In genomic region chr22:38034884-38035529, GRCh38 we compare ENCODE assay signal across 14 cellular contexts. TPM values are rescaled to one million over a fixed set of nuclear protein-coding genes. Genes with fewer than 3 reads are reported as not detected.
A peak's percentile ranks its signal among the peaks of the same experiment; 100 is the strongest.
DNase-seq lines count a peak whose midpoint lies in the region; ATAC-seq, FAIRE-seq and TF ChIP-seq lines count a peak whose summit lies in the region.
"Had no signal": no experiment of that assay in that cellular context is flagged by ENCODE, and none has a peak within 500 bp of the region (broad histone marks: within the 10 kb centered on the region; RNA-seq: fewer than 3 reads in every experiment).

No MANE protein-coding gene starts in this region.

- H3K9me3 ChIP-seq in HUES48 (ENCODE audit: control insufficient read depth, insufficient read depth, low read length) = no peaks in the 10 kb centered on the region
- no peaks in the 10 kb centered on the region for H3K9me3 ChIP-seq in GM12878 (replicated peaks; ENCODE audit: control insufficient read depth, insufficient read depth, low read length)
- H3K9me3 ChIP-seq in right lobe of liver = no peaks in the 10 kb centered on the region

- BruUV-seq in GM12878 (replicated peaks; lab: Mats Ljungman, UMichigan) = no TSS peak

- no peaks in the 10 kb centered on the region for H4K20me1 ChIP-seq in GM12878 (ENCODE audit: control insufficient read depth, insufficient read depth)

- RAD21 ChIA-PET in GM12878 (lab: Charles Lee; ENCODE audit: unreplicated experiment) = interaction anchor here (0.6 to 1.3 kb wide), 2 partner anchors 17 to 262 kb away, joined by 4 to 9 read pairs; no protein-coding TSS in a partner anchor

- DNase-seq in GM12878 (ENCODE audit: low read depth, low spot score) = no peak
- DNase-seq in right lobe of liver = peak in 2 of 3 donors; percentile 7 to 28
- no peak for DNase-seq in Kasumi-1 (lab: John Stamatoyannopoulos, UW)
- DNase-seq in ecto neural progenitor cell (ENCODE audit: low spot score) = no peak
- no peak for DNase-seq in NCI-H526 treated with DMSO at 0.1 percent for 48 hours (lab: John Stamatoyannopoulos, UW)
- DNase-seq: CD4-positive, alpha-beta T cell had no signal

- no peak for TF ChIP-seq CTCF in GM12878 (IDR thresholded peaks at IDR 0.05 in 2 of 3, conservative IDR thresholded peaks at IDR 0.05 in 1 of 3; ENCODE audit: control insufficient read depth in 2 of 3, extremely low read depth in 1 of 3, insufficient read depth in 1 of 3, low read depth in 3 of 3, low read length in 3 of 3)
- no peak for TF ChIP-seq CTCF in right lobe of liver (IDR thresholded peaks at IDR 0.05)

- no peak overlapping the region for H3K4me3 ChIP-seq in HUES48 (ENCODE audit: low read depth, low read length)
- no peak overlapping the region for H3K4me3 ChIP-seq in GM12878
- H3K4me3 ChIP-seq in right lobe of liver = no peak overlapping the region

- SMC1A ChIA-PET in GM12878 (lab: Charles Lee; ENCODE audit: uncharacterized antibody, unreplicated experiment) = interaction anchor here (0.7 kb wide), 1 partner anchor 39 kb away, joined by 3 read pairs; no protein-coding TSS in a partner anchor

- no peak for FAIRE-seq in GM12878 (lab: Jason Lieb, UNC)
- FAIRE-seq: G401.6 had no signal

- H3K27ac ChIP-seq in HUES48 (ENCODE audit: low read depth, low read length) (peak overlapping the region; percentile 83), GM12878 (ENCODE audit: control insufficient read depth, insufficient read depth) (no peak overlapping the region), right lobe of liver (peak overlapping the region in 1 of 3 donors; percentile 43), temporal lobe (ENCODE audit: low read depth, low read length) (peak overlapping the region; percentile 100)
- H3K27ac ChIP-seq: KMS-11 had no signal

- no peaks in the 10 kb centered on the region for H3K79me2 ChIP-seq in GM12878 (ENCODE audit: control insufficient read depth, insufficient read depth, low read length)

- no peak for TF ChIP-seq RAD21 in GM12878 (IDR thresholded peaks at IDR 0.05; ENCODE audit: insufficient read depth, low read depth, low read length)

- CTCF ChIA-PET in GM12878 (lab: Yijun Ruan, JAX) = interaction anchor here (0.9 to 1.9 kb wide), 2 partner anchors 17 to 69 kb away, joined by 3 to 10 read pairs; no protein-coding TSS in a partner anchor

- POLR2A ChIA-PET in GM12878 (lab: Charles Lee) = no interaction called here

- WGBS in GM12878 (ENCODE audit: insufficient coverage, insufficient replicate concordance, low lambda C conversion rate, missing lambda C conversion rate) = 45% methylated on average over 9 of the region's 11 CpGs
- WGBS in right lobe of liver (ENCODE audit: insufficient coverage, low coverage, low lambda C conversion rate, missing lambda C conversion rate) = 100% methylated on average over 1 of the region's 11 CpGs

- H3K4me2 ChIP-seq in GM12878 (ENCODE audit: control insufficient read depth, insufficient read depth) = no peak overlapping the region
- H3K4me2 ChIP-seq: KMS-11 had no signal

- H3K9ac ChIP-seq in HUES48 (ENCODE audit: low read depth, low read length) = no peak overlapping the region
- no peak overlapping the region for H3K9ac ChIP-seq in GM12878 (ENCODE audit: control insufficient read depth, insufficient read depth, low read length)
- H3K9ac ChIP-seq: KMS-11 had no signal

- H3K27me3 ChIP-seq in HUES48 (ENCODE audit: control insufficient read depth, insufficient read depth, low read length) (no peaks in the 10 kb centered on the region), GM12878 (replicated peaks in 1 of 2; ENCODE audit: control insufficient read depth in 2 of 2, insufficient read depth in 2 of 2, low read length in 1 of 2) (no peaks in the 10 kb centered on the region; a peak in 1 of 4 replicates), right lobe of liver (no peaks in the 10 kb centered on the region)

- H3K36me3 ChIP-seq in HUES48 (ENCODE audit: control insufficient read depth, insufficient read depth, low read length) = no peaks in the 10 kb centered on the region
- no peaks in the 10 kb centered on the region for H3K36me3 ChIP-seq in GM12878 (ENCODE audit: control insufficient read depth in 2 of 2, insufficient read depth in 2 of 2, low read length in 1 of 2)
- H3K36me3 ChIP-seq in right lobe of liver = no peaks in the 10 kb centered on the region

- H3K4me1 ChIP-seq in HUES48 (ENCODE audit: control insufficient read depth, insufficient read depth, low read length) (peaks cover 22% of the 10 kb centered on the region), GM12878 (ENCODE audit: control insufficient read depth, insufficient read depth, low read length) (peaks cover 7% of the 10 kb centered on the region; the same call in 1 of the 2 replicates), right lobe of liver (no peaks in the 10 kb centered on the region)

- no peak overlapping the region for H2AFZ ChIP-seq in GM12878 (ENCODE audit: control insufficient read depth, low read depth, low read length)

- TF ChIP-seq EP300 in GM12878 (IDR thresholded peaks at IDR 0.05; ENCODE audit: borderline replicate concordance in 1 of 2, control insufficient read depth in 1 of 2, low read depth in 2 of 2, low read length in 2 of 2) = no peak

- TF ChIP-seq POLR2A in GM12878 (IDR thresholded peaks at IDR 0.05; ENCODE audit: low read depth, low read length) (no peak), right lobe of liver (IDR thresholded peaks at IDR 0.05) (no peak)

- ATAC-seq in GM12878 = peak; percentile 19; the same call in 2 of the 3 replicates
- ATAC-seq in right lobe of liver = no peak
- ATAC-seq in GM21529 (IDR thresholded peaks at IDR 0.05; ENCODE audit: unreplicated experiment) = no peak

- intact Hi-C loops in GM12878 (cut with micrococcal nuclease; ENCODE audit: unreplicated experiment) (no loop called here), right lobe of liver (cut with DNase I) (no loop called here)

- in situ Hi-C loops in GM12878 (cut with MboI) = no loop called here

RNA-seq across cellular contexts. Expression of gene PICK1, which starts 22.2 kb away (rescaled TPM):
- total RNA-seq in GM12878 (2013; cell fraction: nucleolus; rRNA removed) = 37.1 and 39.3 TPM in 2 replicates
- total RNA-seq in GM12878 (2014; rRNA removed) = 12.6 and 13.7 TPM in 2 replicates
- total RNA-seq in GM12878 (2014; rRNA removed; fragmentation: Illumina TruSeq; extraction: Trizol) = 7.8 and 10.5 TPM in 2 replicates
- total RNA-seq in GM12878 (2021) = 11.6 and 15.9 TPM in 2 replicates
- 4.3 TPM for polyA plus RNA-seq in GM12878 (2011; ENCODE audit: low read depth)
- polyA plus RNA-seq in GM12878 (2011; rRNA removed) = 8.7 and 14.4 TPM in 2 replicates
- 12.0 and 21.4 TPM in 2 replicates for polyA plus RNA-seq in GM12878 (2011; cell fraction: cytosol; rRNA removed)
- 73.0 and 76.7 TPM in 2 replicates for polyA plus RNA-seq in GM12878 (2011; cell fraction: nucleus; rRNA removed)
- polyA plus RNA-seq in GM12878 (2012) = 8.4 and 10.9 TPM in 2 replicates
- 6.7 and 10.4 TPM in 2 replicates for polyA plus RNA-seq in GM12878 (2014; fragmentation: Illumina TruSeq; extraction: Trizol)
- under 1 TPM; 0.07 to 0.84 TPM for polyA plus RNA-seq in GM12878 (2014; fragmentation: Nextera tagmentation; extraction: Ambion mirVana)
- polyA plus RNA-seq in GM12878 (2014; rRNA removed) = 14.8 and 19.2 TPM in 2 replicates
- 10 to 100 TPM; 10.6 to 11.3 TPM for polyA plus RNA-seq in GM12878 (2016; fragmentation: Nextera tagmentation; extraction: Ambion mirVana)
- 15.9 and 23.6 TPM in 2 replicates for polyA minus RNA-seq in GM12878 (2011; rRNA and poly(A)+ RNA removed)
- polyA minus RNA-seq in GM12878 (2011; cell fraction: cytosol; rRNA and poly(A)+ RNA removed) = 3.2 and 4.9 TPM in 2 replicates
- polyA minus RNA-seq in GM12878 (2011; cell fraction: nucleus; rRNA and poly(A)+ RNA removed) = 11.8 and 15.8 TPM in 2 replicates
- 10 to 100 TPM; 13.0 to 26.4 (median 20.3) TPM for total RNA-seq in right lobe of liver
- total RNA-seq in temporal lobe = 21.6 TPM

RNA-seq across cellular contexts. Expression of gene SLC16A8, which starts 49.0 kb away (rescaled TPM):
- total RNA-seq in GM12878 (2013; cell fraction: nucleolus; rRNA removed) = not detected in 2 replicates
- total RNA-seq in GM12878 (2014; rRNA removed) (not detected in 2 replicates), GM12878 (2014; rRNA removed; fragmentation: Illumina TruSeq; extraction: Trizol) (not detected in 2 replicates), GM12878 (2021) (not detected in 2 replicates), right lobe of liver (not detected), temporal lobe (1.2 TPM)
- not detected for polyA plus RNA-seq in GM12878 (2011; ENCODE audit: low read depth)
- polyA plus RNA-seq in GM12878 (2011; rRNA removed) (not detected in 2 replicates), GM12878 (2014; fragmentation: Illumina TruSeq; extraction: Trizol) (not detected in 2 replicates), GM12878 (2014; fragmentation: Nextera tagmentation; extraction: Ambion mirVana) (not detected), GM12878 (2014; rRNA removed) (not detected in 2 replicates), GM12878 (2016; fragmentation: Nextera tagmentation; extraction: Ambion mirVana) (not detected)
- not detected in 2 replicates for polyA plus RNA-seq in GM12878 (2011; cell fraction: cytosol; rRNA removed)
- not detected in 2 replicates for polyA plus RNA-seq in GM12878 (2011; cell fraction: nucleus; rRNA removed)
- polyA plus RNA-seq in GM12878 (2012) = not detected in 2 replicates
- not detected in 2 replicates for polyA minus RNA-seq in GM12878 (2011; rRNA and poly(A)+ RNA removed)
- not detected in 2 replicates for polyA minus RNA-seq in GM12878 (2011; cell fraction: cytosol; rRNA and poly(A)+ RNA removed)
- not detected in 2 replicates for polyA minus RNA-seq in GM12878 (2011; cell fraction: nucleus; rRNA and poly(A)+ RNA removed)
- total RNA-seq: CD4-positive, alpha-beta T cell; dermis blood vessel endothelial cell; left ventricle myocardium superior had no signal

RNA-seq across cellular contexts. Expression of gene SOX10, which starts 50.7 kb away (rescaled TPM):
- total RNA-seq in GM12878 (2013; cell fraction: nucleolus; rRNA removed) = not detected in 2 replicates
- total RNA-seq in GM12878 (2014; rRNA removed) (not detected in 2 replicates), GM12878 (2014; rRNA removed; fragmentation: Illumina TruSeq; extraction: Trizol) (not detected in 2 replicates), GM12878 (2021) (not detected in 2 replicates), right lobe of liver (under 1 TPM in 2 of 6 experiments, not detected in 4; 0.24 to 0.29 TPM), temporal lobe (5.2 TPM)
- not detected for polyA plus RNA-seq in GM12878 (2011; ENCODE audit: low read depth)
- polyA plus RNA-seq in GM12878 (2011; rRNA removed) (not detected in 2 replicates), GM12878 (2014; fragmentation: Illumina TruSeq; extraction: Trizol) (not detected in 2 replicates), GM12878 (2014; fragmentation: Nextera tagmentation; extraction: Ambion mirVana) (not detected), GM12878 (2014; rRNA removed) (not detected in 2 replicates), GM12878 (2016; fragmentation: Nextera tagmentation; extraction: Ambion mirVana) (under 1 TPM in 1 of 2 experiments, not detected in 1; 0.05 TPM)
- polyA plus RNA-seq in GM12878 (2011; cell fraction: cytosol; rRNA removed) = not detected in 2 replicates
- polyA plus RNA-seq in GM12878 (2011; cell fraction: nucleus; rRNA removed) = not detected in 2 replicates
- polyA plus RNA-seq in GM12878 (2012) = 0.11 TPM in 1 of 2 replicates, not detected in the other
- polyA minus RNA-seq in GM12878 (2011; rRNA and poly(A)+ RNA removed) = not detected in 2 replicates
- not detected in 2 replicates for polyA minus RNA-seq in GM12878 (2011; cell fraction: cytosol; rRNA and poly(A)+ RNA removed)
- not detected in 2 replicates for polyA minus RNA-seq in GM12878 (2011; cell fraction: nucleus; rRNA and poly(A)+ RNA removed)
- total RNA-seq: activated CD8-positive, alpha-beta memory T cell treated with anti-CD3 and anti-CD28 coated beads for 36 hours; CD4-positive, alpha-beta T cell; dermis blood vessel endothelial cell had no signal

Comparison
In these comparisons a context has a peak if more than half of its experiments do, and no peak if none do; other contexts are left out.
1. DNase-seq: peak in right lobe of liver (2 of 3); none in GM12878 (single experiment), Kasumi-1 (0 of 2), ecto neural progenitor cell (single experiment) and NCI-H526 treated with DMSO at 0.1 percent for 48 hours (single experiment).